Comparison of ENCODE assay signal across 29 cellular contexts in the genomic region with DNA sequence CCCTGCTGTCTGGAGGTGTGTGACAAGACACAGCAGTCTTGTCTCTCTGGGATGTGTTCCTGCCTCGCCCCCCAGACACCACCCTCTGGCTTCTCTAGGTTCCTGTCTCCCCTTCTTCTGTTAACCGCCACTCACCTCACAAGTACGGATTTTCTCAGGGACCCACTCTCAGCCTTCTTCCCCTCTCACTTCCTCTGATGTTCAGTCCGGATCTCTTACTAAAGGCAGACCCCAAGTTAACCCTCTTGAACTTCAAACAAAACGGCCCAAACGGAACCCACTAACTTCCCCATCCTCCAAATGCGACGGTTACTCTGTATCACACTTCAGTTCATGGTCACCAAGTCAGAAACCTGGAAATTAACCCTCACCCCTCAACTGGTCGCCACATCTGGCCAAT. TPM values are rescaled to one million over a fixed set of nuclear protein-coding genes. Genes with fewer than 3 reads are reported as not detected.
DNase-seq lines count a peak whose midpoint lies in the region; ATAC-seq, FAIRE-seq and TF ChIP-seq lines count a peak whose summit lies in the region.
"Had no signal": no experiment of that assay in that cellular context is flagged by ENCODE, and none has a peak within 500 bp of the region (broad histone marks: within the 10 kb centered on the region; RNA-seq: fewer than 3 reads in every experiment).

No MANE protein-coding gene starts in this region.

- no peaks in the 10 kb centered on the region for H3K9me3 ChIP-seq in BLaER1
- H3K9me3 ChIP-seq in Panc1 (ENCODE audit: control insufficient read depth, insufficient read depth, low read depth, low read length) = no peaks in the 10 kb centered on the region
- no peaks in the 10 kb centered on the region for H3K9me3 ChIP-seq in testis
- H3K9me3 ChIP-seq: A549, esophagus squamous epithelium, neutrophil, SJCRH30, vagina had no signal

- H3K27ac ChIP-seq in BLaER1 (peak overlapping the region; percentile 58), Panc1 (ENCODE audit: low read length) (no peak overlapping the region), testis (no peak overlapping the region)
- H3K27ac ChIP-seq: A549, cardiac muscle cell, esophagus squamous epithelium, neutrophil, SJCRH30, vagina had no signal

- peak; percentile 77 for FAIRE-seq in GM12891 (lab: Jason Lieb, UNC)
- FAIRE-seq: A549 had no signal

- H4K20me1 ChIP-seq in BLaER1 = no peaks in the 10 kb centered on the region

- no peaks in the 10 kb centered on the region for H3K27me3 Mint-ChIP-seq in natural killer cell (ENCODE audit: low read depth in 2 of 2)

- TF ChIP-seq POLR2A in GM12891 (IDR thresholded peaks at IDR 0.05; ENCODE audit: low read depth, low read length) (no peak), testis (IDR thresholded peaks at IDR 0.05) (no peak)

- peaks cover 42 to 45% of the 10 kb centered on the region in 2 donors for H3K4me1 Mint-ChIP-seq in natural killer cell

- H3K36me3 ChIP-seq in BLaER1 (no peaks in the 10 kb centered on the region), Panc1 (ENCODE audit: control insufficient read depth, insufficient read depth, low read length) (no peaks in the 10 kb centered on the region), testis (ENCODE audit: low read depth, missing control alignments) (no peaks in the 10 kb centered on the region)
- H3K36me3 ChIP-seq: cardiac muscle cell, esophagus squamous epithelium, neutrophil, SJCRH30, vagina had no signal

- H3K27ac Mint-ChIP-seq in natural killer cell = peak overlapping the region; percentile 72 to 91
- H3K27ac Mint-ChIP-seq: activated CD8-positive, alpha-beta T cell treated with anti-CD3 and anti-CD28 coated beads for 36 hours; activated naive CD4-positive, alpha-beta T cell treated with anti-CD3 and anti-CD28 coated beads, Interleukin-2, amount 50 U/mL, for 72 hours; activated T-helper 17 cell treated with anti-CD3 and anti-CD28 coated beads, Interleukin-2, amount 50 U/mL, for 72 hours; endodermal cell; memory B cell had no signal

- TSS peak; percentile 51 for BruUV-seq in Panc1 (replicated peaks; lab: Mats Ljungman, UMichigan)

- peak overlapping the region; percentile 83 for H3K4me3 Mint-ChIP-seq in natural killer cell
- H3K4me3 Mint-ChIP-seq: activated CD8-positive, alpha-beta T cell treated with anti-CD3 and anti-CD28 coated beads for 36 hours; activated T-helper 17 cell treated with anti-CD3 and anti-CD28 coated beads, Interleukin-2, amount 50 U/mL, for 72 hours; endodermal cell; memory B cell; stimulated activated naive CD8-positive, alpha-beta T cell treated with anti-CD3 and anti-CD28 coated beads, Interleukin-15, Interleukin-2, amounts not matched to agents 100 ng/mL and 50 ng/mL, for 24 hours; T-cell had no signal

- WGBS in testis, 2 donors = 85 to 95% methylated on average over 9 of the region's 9 CpGs

- H3K4me1 ChIP-seq in BLaER1 (peaks cover 35% of the 10 kb centered on the region), Panc1 (ENCODE audit: control insufficient read depth, insufficient read depth, low read length) (peaks cover 17% of the 10 kb centered on the region), testis (no peaks in the 10 kb centered on the region)
- H3K4me1 ChIP-seq: esophagus squamous epithelium, SJCRH30, vagina had no signal

- peak overlapping the region; percentile 69 for H3K4me2 ChIP-seq in BLaER1
- H3K4me2 ChIP-seq: A549 had no signal

- H3K36me3 Mint-ChIP-seq in natural killer cell = no peaks in the 10 kb centered on the region
- H3K36me3 Mint-ChIP-seq: memory B cell, T-cell had no signal

- ATAC-seq in Panc1 (no peak), natural killer cell (no peak), Right ventricle myocardium inferior (no peak)
- ATAC-seq: A549; activated CD8-positive, alpha-beta T cell treated with anti-CD3 and anti-CD28 coated beads for 36 hours; activated naive CD4-positive, alpha-beta T cell treated with anti-CD3 and anti-CD28 coated beads, Interleukin-2, amount 50 U/mL, for 72 hours; activated T-helper 17 cell treated with anti-CD3 and anti-CD28 coated beads, Interleukin-2, amount 50 U/mL, for 72 hours; left cardiac atrium; T-cell had no signal

- no peak overlapping the region for H3K9ac ChIP-seq in BLaER1

- in situ Hi-C loops in Panc1 (cut with HindIII; ENCODE audit: low pct_unique_long_range_greater_than_20kb, low sequenced_read_pairs) = no loop called here

- DNase-seq in GM12891 (ENCODE audit: insufficient read length, low spot score) = no peak
- DNase-seq in Panc1 (ENCODE audit: low read depth, low spot score) = no peak
- no peak for DNase-seq in natural killer cell
- no peak for DNase-seq in Right ventricle myocardium inferior (ENCODE audit: missing footprints)
- DNase-seq in DMS 273 (lab: John Stamatoyannopoulos, UW; ENCODE audit: unreplicated experiment) = no peak
- no peak for DNase-seq in testis
- DNase-seq in cardiac septum (ENCODE audit: low spot score) = no peak
- DNase-seq: activated CD4-positive, alpha-beta T cell treated with anti-CD3 and anti-CD28 coated beads for 1 hour; activated CD8-positive, alpha-beta T cell treated with anti-CD3 and anti-CD28 coated beads for 36 hours; AML-193; cortex of kidney; DMS79; endodermal cell; esophagus squamous epithelium; foreskin melanocyte; left cardiac atrium; NCI-H1436 treated with DMSO at 0.1 percent for 48 hours; SJCRH30; stimulated activated CD4-positive, alpha-beta T cell treated with anti-CD3 and anti-CD28 coated beads, Interleukin-15, amount 100 ng/mL, for 24 hours; T-cell had no signal

- H3K27me3 ChIP-seq in BLaER1 (no peaks in the 10 kb centered on the region), Panc1 (ENCODE audit: control insufficient read depth, insufficient read depth, low read length) (no peaks in the 10 kb centered on the region), testis (no peaks in the 10 kb centered on the region)
- H3K27me3 ChIP-seq: cardiac muscle cell, esophagus squamous epithelium, neutrophil, SJCRH30, vagina had no signal

- POLR2A ChIA-PET in Panc1 (lab: Charles Lee) = no interaction called here

- TF ChIP-seq CTCF in Panc1 (IDR thresholded peaks at IDR 0.05) = no peak
- TF ChIP-seq CTCF in natural killer cell (IDR thresholded peaks at IDR 0.05) = no peak
- TF ChIP-seq CTCF in testis (IDR thresholded peaks at IDR 0.05) = no peak

- CTCF ChIA-PET in Panc1 (lab: Charles Lee) = no interaction called here

- H3K9me3 Mint-ChIP-seq in natural killer cell = no peaks in the 10 kb centered on the region
- H3K9me3 Mint-ChIP-seq: activated CD8-positive, alpha-beta T cell treated with anti-CD3 and anti-CD28 coated beads for 36 hours; activated naive CD4-positive, alpha-beta T cell treated with anti-CD3 and anti-CD28 coated beads, Interleukin-2, amount 50 U/mL, for 72 hours; activated T-helper 17 cell treated with anti-CD3 and anti-CD28 coated beads, Interleukin-2, amount 50 U/mL, for 72 hours; endodermal cell; memory B cell; stimulated activated naive CD8-positive, alpha-beta T cell treated with anti-CD3 and anti-CD28 coated beads, Interleukin-15, Interleukin-2, amounts not matched to agents 100 ng/mL and 50 ng/mL, for 24 hours; T-cell had no signal

- intact Hi-C loops in Panc1 (cut with micrococcal nuclease; ENCODE audit: unreplicated experiment) = no loop called here
- intact Hi-C loops in natural killer cell (cut with micrococcal nuclease) = loop anchor here (5.0 kb wide), 1 partner anchor 35 kb away; no protein-coding TSS in a partner anchor
- intact Hi-C loops in Right ventricle myocardium inferior (cut with DNase I) = no loop called here
- intact Hi-C loops in testis (cut with DNase I; ENCODE audit: low total_unique reads) = no loop called here
- intact Hi-C loops in cardiac septum (cut with DNase I) = no loop called here

- no peak overlapping the region for H3K4me3 ChIP-seq in BLaER1
- no peak overlapping the region for H3K4me3 ChIP-seq in Panc1 (ENCODE audit: low read depth in 2 of 2, low read length in 2 of 2)
- no peak overlapping the region for H3K4me3 ChIP-seq in testis
- H3K4me3 ChIP-seq: A549, cardiac muscle cell, esophagus squamous epithelium, SJCRH30, vagina had no signal

TF ChIP-seq in GM12891, 5 proteins besides CTCF, POLR2A, EP300 and RAD21:
- TF ChIP-seq POLR2AphosphoS5 (IDR thresholded peaks at IDR 0.05; ENCODE audit: low read depth, low read length) (no peak), SPI1 (IDR thresholded peaks at IDR 0.05; ENCODE audit: low read depth, low read length) (peak; percentile 82), TAF1 (IDR thresholded peaks at IDR 0.05; ENCODE audit: low read depth, low read length) (no peak), PAX5 (IDR thresholded peaks at IDR 0.05; ENCODE audit: insufficient read depth, low read length, severe bottlenecking) (no peak), POU2F2 (IDR thresholded peaks at IDR 0.05; ENCODE audit: low read depth, low read length) (no peak)

RNA-seq across cellular contexts. Expression of a gene that starts 32.0 kb away (rescaled TPM):
- polyA plus RNA-seq in GM12891 (2012; ENCODE audit: low read depth, missing spikeins) = 14.9 TPM
- total RNA-seq in Panc1 (2021; ENCODE audit: unreplicated experiment) (36.3 TPM), natural killer cell (10 to 100 TPM; 18.6 to 33.0 (median 20.6) TPM), Right ventricle myocardium inferior (9.0 TPM), testis (10 to 100 TPM; 14.9 to 19.5 TPM), cardiac septum (5.3 TPM)
- polyA plus RNA-seq in Panc1 (2012; ENCODE audit: insufficient read length) = 12.5 TPM
- polyA plus RNA-seq in testis (ENCODE audit: insufficient read depth, low read depth, low replicate concordance) = 12.1 TPM
